14 cellular contexts compared by ENCODE assay signal in the genomic region with DNA sequence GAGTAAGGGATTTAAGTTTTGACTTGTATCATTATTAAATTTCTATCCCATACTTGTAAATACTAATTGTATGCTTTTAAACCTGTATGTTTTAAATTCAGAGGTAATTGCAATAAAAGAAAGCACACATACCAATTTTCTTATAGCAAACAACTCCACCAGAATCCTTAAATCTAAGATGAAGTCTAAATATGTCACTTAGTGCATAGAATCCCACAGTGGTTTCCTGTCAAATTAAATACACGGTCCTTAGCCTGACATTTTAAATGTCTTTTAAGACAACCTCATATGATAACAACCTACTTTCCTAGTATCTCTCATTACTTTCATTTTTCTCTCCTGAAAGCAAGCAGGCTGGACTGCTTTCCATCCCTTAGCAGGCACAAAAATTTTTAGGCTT. TPM values are rescaled to one million over a fixed set of nuclear protein-coding genes. Genes with fewer than 3 reads are reported as not detected.
A peak's percentile ranks its signal among the peaks of the same experiment; 100 is the strongest.
DNase-seq lines count a peak whose midpoint lies in the region; ATAC-seq lines count a peak whose summit lies in the region.
"Had no signal": no experiment of that assay in that cellular context is flagged by ENCODE, and none has a peak within 500 bp of the region (broad histone marks: within the 10 kb centered on the region; RNA-seq: fewer than 3 reads in every experiment).

No MANE protein-coding gene starts in this region.

- no peaks in the 10 kb centered on the region for H3K9me3 Mint-ChIP-seq in CD4-positive, CD25-positive, alpha-beta regulatory T cell
- H3K9me3 Mint-ChIP-seq in CD4-positive, alpha-beta memory T cell, result peaks cover 0 to 2% (median 0%) of the 10 kb centered on the region in 8 donors
- H3K9me3 Mint-ChIP-seq in memory B cell, result no peaks in the 10 kb centered on the region
- H3K9me3 Mint-ChIP-seq: GM23338 had no signal

- H3K27me3 ChIP-seq in CD4-positive, CD25-positive, alpha-beta regulatory T cell (ENCODE audit: control insufficient read depth, insufficient read depth, low read length), result no peaks in the 10 kb centered on the region
- H3K27me3 ChIP-seq in CD4-positive, alpha-beta memory T cell (ENCODE audit: insufficient read depth, low read length), result no peaks in the 10 kb centered on the region
- H3K27me3 ChIP-seq: BE2C had no signal

- H3K4me3 Mint-ChIP-seq in CD4-positive, CD25-positive, alpha-beta regulatory T cell, result no peak overlapping the region
- H3K4me3 Mint-ChIP-seq in CD4-positive, alpha-beta memory T cell, result no peak overlapping the region
- no peak overlapping the region for H3K4me3 Mint-ChIP-seq in memory B cell
- H3K4me3 Mint-ChIP-seq: GM23338 had no signal

- DNase-seq in CD4-positive, CD25-positive, alpha-beta regulatory T cell, result no peak
- DNase-seq in CD4-positive, alpha-beta memory T cell, result no peak
- peak; percentile 21 for DNase-seq in Jurkat, Clone E6-1 (ENCODE audit: low read depth, low spot score)
- no peak for DNase-seq in memory B cell (ENCODE audit: low spot score in 2 of 2)
- DNase-seq in activated naive CD4-positive, alpha-beta T cell treated with Interleukin-2 at 50 U/mL for 16 hours, result no peak
- DNase-seq: BE2C, Calu3, DMS 273 treated with DMSO at 0.1 percent for 48 hours, DMS79, H7 had no signal

- CTCF ChIA-PET in CD4-positive, alpha-beta memory T cell (lab: Charles Lee; ENCODE audit: partially characterized antibody), result no interaction called here

- no peak overlapping the region for H3K4me3 ChIP-seq in CD4-positive, CD25-positive, alpha-beta regulatory T cell (ENCODE audit: low read depth, low read length)
- H3K4me3 ChIP-seq in CD4-positive, alpha-beta memory T cell (ENCODE audit: low read length in 2 of 2), result no peak overlapping the region
- no peak overlapping the region for H3K4me3 ChIP-seq in Jurkat, Clone E6-1 (ENCODE audit: low read length)
- H3K4me3 ChIP-seq: A549, GM23338 had no signal

- intact Hi-C loops in CD4-positive, alpha-beta memory T cell (cut with micrococcal nuclease), result loop anchor here (5.0 kb wide), 1 partner anchor 51 kb away; a partner anchor contains a TSS

- H3K9me3 ChIP-seq in CD4-positive, CD25-positive, alpha-beta regulatory T cell (ENCODE audit: control insufficient read depth in 2 of 2, low read length in 2 of 2), result no peaks in the 10 kb centered on the region
- H3K9me3 ChIP-seq in CD4-positive, alpha-beta memory T cell (ENCODE audit: control insufficient read depth in 1 of 2, low read length in 2 of 2), result no peaks in the 10 kb centered on the region
- H3K9me3 ChIP-seq: A549, BE2C had no signal

- no peak overlapping the region for H3K27ac ChIP-seq in CD4-positive, CD25-positive, alpha-beta regulatory T cell (ENCODE audit: insufficient read depth, low read length, poor library complexity, severe bottlenecking)
- H3K27ac ChIP-seq in CD4-positive, alpha-beta memory T cell (ENCODE audit: low read depth, low read length), result no peak overlapping the region
- H3K27ac ChIP-seq: A549, C4-2B had no signal

- peaks cover 29% of the 10 kb centered on the region for H3K36me3 ChIP-seq in CD4-positive, CD25-positive, alpha-beta regulatory T cell (ENCODE audit: control insufficient read depth, insufficient read depth, low read length)
- peaks cover 4% of the 10 kb centered on the region for H3K36me3 ChIP-seq in CD4-positive, alpha-beta memory T cell (ENCODE audit: insufficient read depth, low read length)

- peak overlapping the region in 2 of 3 donors; percentile 39 to 75 for H3K27ac Mint-ChIP-seq in CD4-positive, CD25-positive, alpha-beta regulatory T cell
- peak overlapping the region in 4 of 7 donors; percentile 3 to 80 (median 31) for H3K27ac Mint-ChIP-seq in CD4-positive, alpha-beta memory T cell
- H3K27ac Mint-ChIP-seq in memory B cell, result peak overlapping the region; percentile 48

- ATAC-seq in CD4-positive, CD25-positive, alpha-beta regulatory T cell (ENCODE audit: low read depth in 2 of 2), result no peak
- ATAC-seq in memory B cell (ENCODE audit: low read depth), result no peak
- ATAC-seq in HG03354 (IDR thresholded peaks at IDR 0.05; ENCODE audit: poor library complexity, severe bottlenecking, unreplicated experiment), result no peak
- ATAC-seq: A549, GM23338 had no signal

- peaks cover 13 to 29% (median 19%) of the 10 kb centered on the region in 4 donors for H3K4me1 Mint-ChIP-seq in CD4-positive, CD25-positive, alpha-beta regulatory T cell
- peaks cover 5 to 24% (median 19%) of the 10 kb centered on the region in 4 donors for H3K4me1 Mint-ChIP-seq in CD4-positive, alpha-beta memory T cell
- H3K4me1 Mint-ChIP-seq in memory B cell, result peaks cover 2% of the 10 kb centered on the region

- peaks cover 50% of the 10 kb centered on the region for H3K36me3 Mint-ChIP-seq in CD4-positive, CD25-positive, alpha-beta regulatory T cell
- H3K36me3 Mint-ChIP-seq in CD4-positive, alpha-beta memory T cell, result peaks cover 44 to 63% of the 10 kb centered on the region in 2 donors
- H3K36me3 Mint-ChIP-seq in memory B cell, result peaks cover 32% of the 10 kb centered on the region

- no peaks in the 10 kb centered on the region for H3K4me1 ChIP-seq in CD4-positive, CD25-positive, alpha-beta regulatory T cell (ENCODE audit: control insufficient read depth, insufficient read depth, low read length, poor library complexity, severe bottlenecking)
- H3K4me1 ChIP-seq in CD4-positive, alpha-beta memory T cell (ENCODE audit: insufficient read depth, low read length), result no peaks in the 10 kb centered on the region
- H3K4me1 ChIP-seq: A549, BE2C had no signal

- H3K27me3 Mint-ChIP-seq in CD4-positive, CD25-positive, alpha-beta regulatory T cell, result no peaks in the 10 kb centered on the region
- H3K27me3 Mint-ChIP-seq in CD4-positive, alpha-beta memory T cell, result no peaks in the 10 kb centered on the region
- H3K27me3 Mint-ChIP-seq in memory B cell, result no peaks in the 10 kb centered on the region

- POLR2A ChIA-PET in CD4-positive, alpha-beta memory T cell (lab: Charles Lee; ENCODE audit: partially characterized antibody), result no interaction called here

RNA-seq across cellular contexts. Expression of a gene that starts 52.0 kb away (rescaled TPM):
- 71.6 TPM for total RNA-seq in CD4-positive, CD25-positive, alpha-beta regulatory T cell
- 1 to 10 TPM; 4.9 to 8.1 (median 6.1) TPM for polyA plus RNA-seq in CD4-positive, CD25-positive, alpha-beta regulatory T cell
- total RNA-seq in CD4-positive, alpha-beta memory T cell, result 10 to 100 TPM; 25.7 to 29.7 TPM
- 1 to 10 TPM; 4.0 to 5.4 TPM for polyA plus RNA-seq in CD4-positive, alpha-beta memory T cell
- 4.9 TPM for polyA plus RNA-seq in Jurkat, Clone E6-1 (2012; ENCODE audit: insufficient read depth, insufficient read length)
